ENCODE assay signal across 8 cellular contexts in the genomic region with DNA sequence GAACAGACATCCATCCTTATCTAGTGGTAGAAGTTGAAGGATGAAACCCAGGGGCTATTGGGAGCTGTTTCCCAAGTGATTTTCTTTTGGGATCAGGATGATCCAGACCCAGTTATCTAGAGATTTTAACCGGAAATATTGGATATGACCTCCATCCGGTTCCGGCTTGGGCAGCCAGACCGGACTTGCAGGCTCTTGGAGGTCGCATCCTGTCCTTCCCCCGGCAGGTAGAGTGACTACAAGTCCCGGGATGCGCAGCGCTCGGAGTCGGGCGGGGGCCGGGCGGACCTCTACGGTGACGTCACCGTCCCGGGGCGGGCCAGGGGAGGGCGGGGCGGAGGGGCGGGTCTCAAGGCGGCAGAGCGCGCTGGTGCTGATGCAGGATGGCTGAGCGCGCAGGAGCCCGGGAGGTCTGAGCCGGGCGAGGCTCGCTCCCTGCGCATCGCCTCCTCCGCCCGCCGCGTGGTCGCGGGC. TPM values are rescaled to one million over a fixed set of nuclear protein-coding genes. Genes with fewer than 3 reads are reported as not detected.
DNase-seq lines count a peak whose midpoint lies in the region; ATAC-seq, FAIRE-seq and TF ChIP-seq lines count a peak whose summit lies in the region.

A gene (plus strand): TSS at position 360 of the 474 bp plus-strand sequence. CDS start 391 bp downstream, outside the sequence.

- peak within 1 kb of the TSS; percentile 77 for H3K4me2 ChIP-seq in Karpas-422 (ENCODE audit: low read depth, low read length, poor library complexity, severe bottlenecking)

- WGBS in pancreas, 2 donors, result 1 to 2% methylated on average over 22 to 39 of the region's 39 CpGs
- 0 to 7% methylated on average over 4 to 18 of the region's 39 CpGs for WGBS in thyroid gland, 2 donors

- peaks cover 0 to 3% of the 10 kb centered on the region in 2 donors for H3K36me3 Mint-ChIP-seq in activated naive CD4-positive, alpha-beta T cell treated with anti-CD3 and anti-CD28 coated beads, Interleukin-2, amount 50 U/mL, for 72 hours

- ATAC-seq in GM21825 (IDR thresholded peaks at IDR 0.05; ENCODE audit: unreplicated experiment), result peak; percentile 96
- peak; percentile 88 to 92 for ATAC-seq in activated naive CD4-positive, alpha-beta T cell treated with anti-CD3 and anti-CD28 coated beads, Interleukin-2, amount 50 U/mL, for 72 hours
- ATAC-seq in pancreas, result peak; percentile 88 to 95 (median 91)

- peaks cover 24% of the 10 kb centered on the region for H4K20me1 ChIP-seq in Karpas-422 (ENCODE audit: insufficient read depth, low read depth, low read length)

- H3K9me3 ChIP-seq in Karpas-422 (ENCODE audit: low read length) (no peaks in the 10 kb centered on the region), SK-N-MC (ENCODE audit: low read depth, low read length) (no peaks in the 10 kb centered on the region), pancreas (no peaks in the 10 kb centered on the region), thyroid gland (no peaks in the 10 kb centered on the region)

- H3K9ac ChIP-seq in Karpas-422 (ENCODE audit: low read length) (peak within 1 kb of the TSS; percentile 77), SK-N-MC (ENCODE audit: insufficient read length) (no peak within 1 kb of the TSS)

- TF ChIP-seq POLR2A in thyroid gland (IDR thresholded peaks at IDR 0.05), result no peak

- H3K27me3 ChIP-seq in Karpas-422 (ENCODE audit: low read length), result no peaks in the 10 kb centered on the region
- peaks cover 0 to 9% (median 0%) of the 10 kb centered on the region in 4 donors for H3K27me3 ChIP-seq in pancreas
- H3K27me3 ChIP-seq in thyroid gland, result peaks cover 6% of the 10 kb centered on the region

- TF ChIP-seq CTCF in pancreas (IDR thresholded peaks at IDR 0.05), result no peak
- TF ChIP-seq CTCF in thyroid gland (IDR thresholded peaks at IDR 0.05), result no peak

- peak; percentile 89 for DNase-seq in DMS53 (lab: John Stamatoyannopoulos, UW)
- peak; percentile 98 for DNase-seq in Karpas-422
- no peak for DNase-seq in SK-N-MC (ENCODE audit: low read depth, low spot score)
- peak; percentile 83 to 87 for DNase-seq in activated naive CD4-positive, alpha-beta T cell treated with anti-CD3 and anti-CD28 coated beads, Interleukin-2, amount 50 U/mL, for 72 hours (ENCODE audit: low spot score in 2 of 2)
- peak; percentile 82 to 98 (median 94) for DNase-seq in head of caudate nucleus
- DNase-seq in pancreas, result peak; percentile 74 to 94 (median 84)
- DNase-seq in thyroid gland, result peak; percentile 77 to 83

- H3K79me2 ChIP-seq in Karpas-422 (ENCODE audit: low read length), result no peaks in the 10 kb centered on the region

- peak within 1 kb of the TSS; percentile 90 for H2AFZ ChIP-seq in Karpas-422 (ENCODE audit: low read length)

- H3K36me3 ChIP-seq in Karpas-422 (ENCODE audit: insufficient read depth, low read length) (no peaks in the 10 kb centered on the region), SK-N-MC (ENCODE audit: insufficient read depth, low read length) (no peaks in the 10 kb centered on the region), pancreas (no peaks in the 10 kb centered on the region), thyroid gland (no peaks in the 10 kb centered on the region)

- H3K4me1 ChIP-seq in Karpas-422 (ENCODE audit: low read length) (peaks cover 11% of the 10 kb centered on the region), pancreas (peaks cover 7 to 14% (median 12%) of the 10 kb centered on the region in 3 donors), thyroid gland (peaks cover 19 to 22% of the 10 kb centered on the region in 2 donors)

- H3K9me3 Mint-ChIP-seq in activated naive CD4-positive, alpha-beta T cell treated with anti-CD3 and anti-CD28 coated beads, Interleukin-2, amount 50 U/mL, for 72 hours, result no peaks in the 10 kb centered on the region

- no peaks in the 10 kb centered on the region for H3K9me2 ChIP-seq in Karpas-422 (replicated peaks; ENCODE audit: insufficient read depth, low read length)

- intact Hi-C loops in head of caudate nucleus (cut with DNase I), result loop anchor here (5.0 to 10.0 kb wide), 2 partner anchors 50 to 228 kb away; no protein-coding TSS in a partner anchor
- intact Hi-C loops in pancreas (cut with DNase I), result no loop called here
- intact Hi-C loops in thyroid gland (cut with DNase I), result no loop called here

- FAIRE-seq in pancreas (lab: Jason Lieb, UNC), result no peak

- H3K27ac ChIP-seq in Karpas-422 (ENCODE audit: low read length) (no peak within 1 kb of the TSS), SK-N-MC (no peak within 1 kb of the TSS), pancreas (no peak within 1 kb of the TSS), thyroid gland (no peak within 1 kb of the TSS)

- H3K27ac Mint-ChIP-seq in activated naive CD4-positive, alpha-beta T cell treated with anti-CD3 and anti-CD28 coated beads, Interleukin-2, amount 50 U/mL, for 72 hours, result peak within 1 kb of the TSS; percentile 38 to 55

- peak within 1 kb of the TSS; percentile 77 for H3K4me3 ChIP-seq in Karpas-422 (ENCODE audit: low read length)
- peak within 1 kb of the TSS; percentile 59; the same call in 1 of the 2 replicates for H3K4me3 ChIP-seq in SK-N-MC
- H3K4me3 ChIP-seq in pancreas, result peak within 1 kb of the TSS; percentile 3 to 58 (median 28)
- H3K4me3 ChIP-seq in thyroid gland (replicated peaks in 1 of 3), result peak within 1 kb of the TSS in 1 of 3 donors; percentile 41

RNA-seq across cellular contexts. Expression of the gene that starts here (rescaled TPM):
- 8.3 and 11.3 TPM in 2 replicates for total RNA-seq in Karpas-422 (2014; rRNA removed; shearing (Covaris generic); ENCODE audit: low replicate concordance)
- 10 to 100 TPM; 16.4 to 26.8 TPM for total RNA-seq in activated naive CD4-positive, alpha-beta T cell treated with anti-CD3 and anti-CD28 coated beads, Interleukin-2, amount 50 U/mL, for 72 hours
- 1 to 10 TPM in 4 of 6 donors, under 1 TPM in 2; 0.88 to 5.7 (median 2.8) TPM for total RNA-seq in pancreas
- polyA plus RNA-seq in pancreas, result 10 to 100 TPM in 1 of 2 donors, 1 to 10 TPM in 1; 2.0 to 10.2 TPM
- 1 to 10 TPM; 1.9 to 2.8 (median 2.3) TPM for total RNA-seq in thyroid gland
